Comparison of ENCODE assay signal across 22 cellular contexts in the genomic region with DNA sequence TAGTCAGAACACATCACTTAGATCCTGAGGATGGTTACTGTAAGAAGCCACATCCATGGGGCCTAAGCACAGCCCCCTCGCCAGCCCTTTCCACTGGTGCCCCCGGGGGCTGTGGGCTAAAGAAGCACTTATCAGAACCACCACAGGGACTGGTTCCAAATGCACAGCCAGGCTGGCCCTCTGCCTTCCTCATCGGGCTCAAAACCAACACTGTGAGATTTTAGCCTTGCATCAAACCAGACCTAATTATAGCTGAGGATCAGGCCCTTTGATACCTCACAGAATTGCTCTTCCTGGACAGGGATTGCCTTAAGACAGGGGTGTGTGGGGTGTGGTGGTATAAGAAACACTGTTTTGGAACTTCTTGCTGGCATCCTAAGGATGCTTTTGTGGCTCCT. TPM values are rescaled to one million over a fixed set of nuclear protein-coding genes. Genes with fewer than 3 reads are reported as not detected.
DNase-seq lines count a peak whose midpoint lies in the region; ATAC-seq and TF ChIP-seq lines count a peak whose summit lies in the region.
"Had no signal": no experiment of that assay in that cellular context is flagged by ENCODE, and none has a peak within 500 bp of the region (broad histone marks: within the 10 kb centered on the region; RNA-seq: fewer than 3 reads in every experiment).

No MANE protein-coding gene starts in this region.

- no peak overlapping the region for H2BK15ac ChIP-seq in mesenchymal stem cell (ENCODE audit: low read depth, poor library complexity, severe bottlenecking)

- H3K36me3 ChIP-seq in GM23338 (ENCODE audit: insufficient read depth) (no peaks in the 10 kb centered on the region), mesenchymal stem cell (ENCODE audit: control insufficient read depth in 1 of 2, insufficient read depth in 2 of 2, low read depth in 1 of 2, low read length in 2 of 2) (peaks cover 10 to 32% of the 10 kb centered on the region in 2 experiments), WERI-Rb-1 (no peaks in the 10 kb centered on the region; the same call in 1 of the 2 replicates)

- H3K27ac ChIP-seq in GM23338 (ENCODE audit: low read depth) (peak overlapping the region; percentile 39; the same call in 1 of the 2 replicates), mesenchymal stem cell (ENCODE audit: low read length, poor library complexity, severe bottlenecking) (no peak overlapping the region), WERI-Rb-1 (no peak overlapping the region)
- H3K27ac ChIP-seq: A549 had no signal

- H4K8ac ChIP-seq in mesenchymal stem cell (ENCODE audit: low read length) = no peak overlapping the region

- H3K9me2 ChIP-seq in GM23338 (ENCODE audit: insufficient read depth) = no peaks in the 10 kb centered on the region

- ATAC-seq in GM23338 (no peak), left cardiac atrium (peak; percentile 45 to 63), GM18502 (IDR thresholded peaks at IDR 0.05; ENCODE audit: poor library complexity, unreplicated experiment) (no peak), HG03135 (IDR thresholded peaks at IDR 0.05; ENCODE audit: unreplicated experiment) (no peak)
- ATAC-seq in effector memory CD8-positive, alpha-beta T cell (replicated peaks) = no peak
- ATAC-seq: GM12878 had no signal

- no peak overlapping the region for H3K18ac ChIP-seq in mesenchymal stem cell (ENCODE audit: low read depth in 1 of 2, low read length in 2 of 2)

- peaks cover 3% of the 10 kb centered on the region for H3K27me3 Mint-ChIP-seq in GM23338 (ENCODE audit: insufficient read depth, low read depth, poor library complexity)
- H3K27me3 Mint-ChIP-seq in effector memory CD8-positive, alpha-beta T cell = peaks cover 0 to 5% of the 10 kb centered on the region in 2 donors

- H3F3A ChIP-seq in GM23338 (replicated peaks; ENCODE audit: low read depth) = no peaks in the 10 kb centered on the region

- no peak overlapping the region for H2BK5ac ChIP-seq in mesenchymal stem cell (ENCODE audit: low read depth, low read length, poor library complexity, severe bottlenecking)

- peaks cover 3% of the 10 kb centered on the region; the same call in 1 of the 3 replicates for H3K4me1 Mint-ChIP-seq in GM23338
- peaks cover 0 to 2% of the 10 kb centered on the region in 2 donors for H3K4me1 Mint-ChIP-seq in effector memory CD8-positive, alpha-beta T cell (ENCODE audit: low read depth in 2 of 2)
- H3K4me1 Mint-ChIP-seq: CD4-positive, alpha-beta memory T cell had no signal

- DNase-seq in GM23338 (ENCODE audit: low spot score) (no peak), left cardiac atrium (no peak), mesenchymal stem cell (no peak), WERI-Rb-1 (no peak)
- no peak for DNase-seq in effector memory CD8-positive, alpha-beta T cell
- DNase-seq: AML-193; CD4-positive, alpha-beta memory T cell; COR-L47; GDM1; H7; Kasumi-1; NCI-H1092 treated with DMSO at 0.1 percent for 48 hours; NCI-H1436; NCI-H187; NCI-H2171 treated with DMSO at 0.1 percent for 48 hours; NCI-H345; NCI-H510A treated with DMSO at 0.1 percent for 48 hours had no signal

- no peak overlapping the region for H3K27ac Mint-ChIP-seq in GM23338
- H3K27ac Mint-ChIP-seq in effector memory CD8-positive, alpha-beta T cell = peak overlapping the region; percentile 71 to 80
- H3K27ac Mint-ChIP-seq: CD4-positive, alpha-beta memory T cell had no signal

- no peak overlapping the region for H3K4me3 Mint-ChIP-seq in GM23338
- H3K4me3 Mint-ChIP-seq in effector memory CD8-positive, alpha-beta T cell = no peak overlapping the region
- H3K4me3 Mint-ChIP-seq: CD4-positive, alpha-beta memory T cell had no signal

- no peaks in the 10 kb centered on the region for H3K79me1 ChIP-seq in mesenchymal stem cell (replicated peaks; ENCODE audit: low read length, poor library complexity, severe bottlenecking)

- H3K4me2 ChIP-seq in GM23338 (no peak overlapping the region), mesenchymal stem cell (ENCODE audit: low read length, poor library complexity, severe bottlenecking) (no peak overlapping the region)
- H3K4me2 ChIP-seq: A549 had no signal

- H2BK12ac ChIP-seq in mesenchymal stem cell (ENCODE audit: low read length in 2 of 2) = no peak overlapping the region

- WGBS in mesenchymal stem cell = 59% methylated on average over 2 of the region's 3 CpGs

- H3K9ac ChIP-seq in mesenchymal stem cell (ENCODE audit: low read length) = no peak overlapping the region

- H4K20me1 ChIP-seq in GM23338 (replicated peaks; ENCODE audit: insufficient read depth) = no peaks in the 10 kb centered on the region

- H2AFZ ChIP-seq in GM23338 (no peak overlapping the region), mesenchymal stem cell (ENCODE audit: low read depth, low read length) (peak overlapping the region; percentile 5)

- H2AK5ac ChIP-seq in mesenchymal stem cell (ENCODE audit: low read length, severe bottlenecking) = no peak overlapping the region

- H2BK120ac ChIP-seq in mesenchymal stem cell (ENCODE audit: low read depth, low read length) = no peak overlapping the region

- no peaks in the 10 kb centered on the region for H3K9me3 ChIP-seq in mesenchymal stem cell (ENCODE audit: control insufficient read depth, low read length)
- H3K9me3 ChIP-seq in WERI-Rb-1 (ENCODE audit: severe bottlenecking) = no peaks in the 10 kb centered on the region
- H3K9me3 ChIP-seq: A549 had no signal

- H3K4me3 ChIP-seq in GM23338 = no peak overlapping the region
- H3K4me3 ChIP-seq in mesenchymal stem cell (ENCODE audit: insufficient read depth in 1 of 2, low read depth in 1 of 2, low read length in 2 of 2) = no peak overlapping the region
- no peak overlapping the region for H3K4me3 ChIP-seq in WERI-Rb-1 (ENCODE audit: low read depth, low read length)
- H3K4me3 ChIP-seq: A549, GM12878, K562 had no signal

- no peak overlapping the region for H4K91ac ChIP-seq in mesenchymal stem cell (ENCODE audit: low read length)

- H3K4me1 ChIP-seq in GM23338 (ENCODE audit: insufficient read depth) (no peaks in the 10 kb centered on the region), mesenchymal stem cell (ENCODE audit: control insufficient read depth, insufficient read depth, low read depth, low read length) (peaks cover 2% of the 10 kb centered on the region)
- H3K4me1 ChIP-seq: A549 had no signal

- no peak for TF ChIP-seq CTCF in GM23338 (conservative IDR thresholded peaks at IDR 0.05; ENCODE audit: low read depth in 2 of 2)
- no peak for TF ChIP-seq CTCF in WERI-Rb-1 (IDR thresholded peaks at IDR 0.05; ENCODE audit: low read depth, low read length)

- H3K9me3 Mint-ChIP-seq in GM23338 = no peaks in the 10 kb centered on the region
- no peaks in the 10 kb centered on the region for H3K9me3 Mint-ChIP-seq in effector memory CD8-positive, alpha-beta T cell
- H3K9me3 Mint-ChIP-seq: CD4-positive, alpha-beta memory T cell had no signal

- peaks cover 16% of the 10 kb centered on the region for H3K36me3 Mint-ChIP-seq in GM23338 (ENCODE audit: low read depth)
- peaks cover 8% of the 10 kb centered on the region for H3K36me3 Mint-ChIP-seq in effector memory CD8-positive, alpha-beta T cell (ENCODE audit: insufficient read depth)

- H3K23ac ChIP-seq in mesenchymal stem cell (ENCODE audit: low read length in 2 of 2) = no peak overlapping the region

- no peaks in the 10 kb centered on the region for H3K79me2 ChIP-seq in GM23338 (replicated peaks; ENCODE audit: insufficient read depth)

- no peak overlapping the region for H3K14ac ChIP-seq in mesenchymal stem cell (ENCODE audit: low read length in 2 of 2)

- intact Hi-C loops in left cardiac atrium (cut with DNase I) = loop anchor here in 1 of 2 donors (10.0 kb wide), 1 partner anchor 65 kb away; a partner anchor contains a TSS

- no peak overlapping the region for H3K4ac ChIP-seq in mesenchymal stem cell (ENCODE audit: low read depth in 1 of 2, low read length in 2 of 2)

- H3K27me3 ChIP-seq in GM23338 (ENCODE audit: insufficient read depth) = no peaks in the 10 kb centered on the region
- H3K27me3 ChIP-seq in mesenchymal stem cell (ENCODE audit: control insufficient read depth in 1 of 2, insufficient read depth in 1 of 2, low read length in 2 of 2) = peaks cover 4 to 8% of the 10 kb centered on the region in 2 experiments
- H3K27me3 ChIP-seq in WERI-Rb-1 (ENCODE audit: insufficient read depth, low read depth, severe bottlenecking) = no peaks in the 10 kb centered on the region

RNA-seq across cellular contexts. Expression of a gene that starts 23.7 kb away (rescaled TPM):
- 25.3 and 25.6 TPM in 2 replicates for total RNA-seq in GM23338 (2014; rRNA removed; shearing (Covaris generic))
- 25.8 and 36.0 TPM in 2 replicates for polyA plus RNA-seq in GM23338 (2016; fragmentation: Nextera tagmentation; extraction: Ambion mirVana)
- 10 to 100 TPM; 36.8 to 51.8 TPM for total RNA-seq in left cardiac atrium
- polyA plus RNA-seq in mesenchymal stem cell (2013, experiment 1 of 2) = 37.8 TPM
- 40.2 TPM for polyA plus RNA-seq in mesenchymal stem cell (2013, experiment 2 of 2)

Comparison
In these comparisons a context has a peak if more than half of its experiments do, and no peak if none do; other contexts are left out.
1. ATAC-seq: peak in left cardiac atrium (2 of 2); none in GM23338 (single experiment), effector memory CD8-positive, alpha-beta T cell (single experiment), GM18502 (single experiment) and HG03135 (single experiment).